In the genomic region with DNA sequence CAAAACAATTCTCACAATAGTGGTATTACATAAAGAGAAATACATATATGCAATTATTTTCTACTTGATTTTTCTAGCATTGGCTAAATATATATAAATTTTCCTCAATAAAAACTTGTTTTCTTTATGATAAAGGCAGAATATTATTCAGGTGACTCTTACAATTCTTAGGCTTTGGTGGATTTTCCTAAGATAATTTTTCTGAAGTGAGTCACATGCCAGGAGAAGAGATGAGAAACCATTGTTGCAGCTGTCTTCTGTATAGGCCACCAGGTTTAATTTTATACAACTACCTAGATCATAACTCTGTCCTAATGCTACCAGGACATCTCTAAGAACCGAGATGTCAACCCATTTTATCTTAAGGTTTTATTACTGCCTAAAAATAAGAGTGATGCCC, we compare ENCODE assay signal across 23 cellular contexts.
DNase-seq lines count a peak whose midpoint lies in the region; ATAC-seq, FAIRE-seq and TF ChIP-seq lines count a peak whose summit lies in the region.
"Had no signal": no experiment of that assay in that cellular context is flagged by ENCODE, and none has a peak within 500 bp of the region (broad histone marks: within the 10 kb centered on the region; RNA-seq: fewer than 3 reads in every experiment).

No MANE protein-coding gene starts in this region.

- no peaks in the 10 kb centered on the region for H3K36me3 ChIP-seq in bronchial epithelial cell (ENCODE audit: control insufficient read depth, insufficient read depth, low read length)
- H3K36me3 ChIP-seq in mesenchymal stem cell (ENCODE audit: control insufficient read depth in 1 of 2, insufficient read depth in 2 of 2, low read depth in 1 of 2, low read length in 2 of 2), result no peaks in the 10 kb centered on the region
- H3K36me3 ChIP-seq: tibial nerve had no signal

- H3K4me3 ChIP-seq in bronchial epithelial cell (ENCODE audit: low read depth, low read length), result no peak overlapping the region
- no peak overlapping the region for H3K4me3 ChIP-seq in mesenchymal stem cell (ENCODE audit: insufficient read depth in 1 of 2, low read depth in 1 of 2, low read length in 2 of 2)
- H3K4me3 ChIP-seq: tibial nerve had no signal

- FAIRE-seq in bronchial epithelial cell (lab: Jason Lieb, UNC), result no peak
- FAIRE-seq: GM12892 had no signal

- H3K23ac ChIP-seq in mesenchymal stem cell (ENCODE audit: low read length in 2 of 2), result no peak overlapping the region

- no peak overlapping the region for H3K27ac ChIP-seq in mesenchymal stem cell (ENCODE audit: low read length, poor library complexity, severe bottlenecking)
- H3K27ac ChIP-seq: tibial nerve, VCaP had no signal

- H3K14ac ChIP-seq in mesenchymal stem cell (ENCODE audit: low read length in 2 of 2), result no peak overlapping the region

- no peak for TF ChIP-seq CTCF in bronchial epithelial cell (IDR thresholded peaks at IDR 0.05; ENCODE audit: insufficient read depth, low read length, severe bottlenecking)

- H2BK5ac ChIP-seq in mesenchymal stem cell (ENCODE audit: low read depth, low read length, poor library complexity, severe bottlenecking), result no peak overlapping the region

- H2BK120ac ChIP-seq in mesenchymal stem cell (ENCODE audit: low read depth, low read length), result no peak overlapping the region

- peak overlapping the region; percentile 25 for H3K9ac ChIP-seq in mesenchymal stem cell (ENCODE audit: low read length)

- no peak overlapping the region for H2BK12ac ChIP-seq in mesenchymal stem cell (ENCODE audit: low read length in 2 of 2)

- H2AK5ac ChIP-seq in mesenchymal stem cell (ENCODE audit: low read length, severe bottlenecking), result no peak overlapping the region

- H3K79me1 ChIP-seq in mesenchymal stem cell (replicated peaks; ENCODE audit: low read length, poor library complexity, severe bottlenecking), result no peaks in the 10 kb centered on the region

- no peak overlapping the region for H2AFZ ChIP-seq in mesenchymal stem cell (ENCODE audit: low read depth, low read length)

- peak; percentile 44 for DNase-seq in EH (ENCODE audit: low read depth)
- peak; percentile 53 for DNase-seq in M059J (ENCODE audit: low read depth)
- DNase-seq in bronchial epithelial cell (ENCODE audit: low read depth), result peak; percentile 68
- no peak for DNase-seq in mesenchymal stem cell
- DNase-seq in AG08396 (ENCODE audit: low spot score), result no peak
- no peak for DNase-seq in NCI-H2227 (lab: John Stamatoyannopoulos, UW; ENCODE audit: unreplicated experiment)
- no peak for DNase-seq in SKM-1 (lab: John Stamatoyannopoulos, UW; ENCODE audit: unreplicated experiment)
- DNase-seq: activated CD4-positive, alpha-beta T cell treated with anti-CD3 and anti-CD28 coated beads, Interleukin-2, amount 10 ng/mL, durations not matched to agents 7 days and 5 days; activated naive CD8-positive, alpha-beta T cell treated with anti-CD3 and anti-CD28 coated beads, Interleukin-2, amount 50 U/mL, for 24 hours; CD8-positive, alpha-beta T cell; H9; NCI-H1417; NCI-H2107; NCI-H524 treated with DMSO at 0.1 percent for 48 hours; posterior cingulate gyrus; SIG-M5; stimulated activated naive CD4-positive, alpha-beta T cell treated with Interleukin-2 at 50 U/mL for 16 hours had no signal

- 88% methylated on average over 1 of the region's 1 CpG for WGBS in mesenchymal stem cell

- H3K4me2 ChIP-seq in mesenchymal stem cell (ENCODE audit: low read length, poor library complexity, severe bottlenecking), result no peak overlapping the region

- H2BK15ac ChIP-seq in mesenchymal stem cell (ENCODE audit: low read depth, poor library complexity, severe bottlenecking), result no peak overlapping the region

- H3K9me3 ChIP-seq in mesenchymal stem cell (ENCODE audit: control insufficient read depth, low read length), result no peaks in the 10 kb centered on the region
- H3K9me3 ChIP-seq: tibial nerve had no signal

- H3K27me3 ChIP-seq in bronchial epithelial cell (ENCODE audit: control insufficient read depth, insufficient read depth, low read length) (no peaks in the 10 kb centered on the region), mesenchymal stem cell (ENCODE audit: control insufficient read depth in 1 of 2, insufficient read depth in 1 of 2, low read length in 2 of 2) (no peaks in the 10 kb centered on the region)
- H3K27me3 ChIP-seq: tibial nerve had no signal

- H3K18ac ChIP-seq in mesenchymal stem cell (ENCODE audit: low read depth in 1 of 2, low read length in 2 of 2), result no peak overlapping the region

- no peak overlapping the region for H4K91ac ChIP-seq in mesenchymal stem cell (ENCODE audit: low read length)

- H4K8ac ChIP-seq in mesenchymal stem cell (ENCODE audit: low read length), result no peak overlapping the region

- H3K4ac ChIP-seq in mesenchymal stem cell (ENCODE audit: low read depth in 1 of 2, low read length in 2 of 2), result no peak overlapping the region

- ATAC-seq in GM18868 (IDR thresholded peaks at IDR 0.05; ENCODE audit: unreplicated experiment), result no peak
- ATAC-seq: activated naive CD8-positive, alpha-beta T cell treated with anti-CD3 and anti-CD28 coated beads, Interleukin-2, amount 50 U/mL, for 24 hours; activated T-helper 17 cell treated with anti-CD3 and anti-CD28 coated beads, Interleukin-2, amount 50 U/mL, for 72 hours; CD8-positive, alpha-beta T cell; natural killer cell treated with Interleukin-12 subunit alpha and Interleukin-12 subunit beta and Interleukin-15 and Interleukin-18, amount 100 ng/mL, for 72 hours had no signal

- no peaks in the 10 kb centered on the region for H3K4me1 ChIP-seq in mesenchymal stem cell (ENCODE audit: control insufficient read depth, insufficient read depth, low read depth, low read length)
- H3K4me1 ChIP-seq: tibial nerve had no signal

Comparison
In these comparisons a context has a peak if more than half of its experiments do, and no peak if none do; other contexts are left out.
1. DNase-seq: peak in EH (single experiment), M059J (single experiment) and bronchial epithelial cell (single experiment); none in mesenchymal stem cell (single experiment), AG08396 (single experiment), NCI-H2227 (single experiment) and SKM-1 (single experiment).